ENCODE assay signal across 13 cellular contexts in the genomic region with DNA sequence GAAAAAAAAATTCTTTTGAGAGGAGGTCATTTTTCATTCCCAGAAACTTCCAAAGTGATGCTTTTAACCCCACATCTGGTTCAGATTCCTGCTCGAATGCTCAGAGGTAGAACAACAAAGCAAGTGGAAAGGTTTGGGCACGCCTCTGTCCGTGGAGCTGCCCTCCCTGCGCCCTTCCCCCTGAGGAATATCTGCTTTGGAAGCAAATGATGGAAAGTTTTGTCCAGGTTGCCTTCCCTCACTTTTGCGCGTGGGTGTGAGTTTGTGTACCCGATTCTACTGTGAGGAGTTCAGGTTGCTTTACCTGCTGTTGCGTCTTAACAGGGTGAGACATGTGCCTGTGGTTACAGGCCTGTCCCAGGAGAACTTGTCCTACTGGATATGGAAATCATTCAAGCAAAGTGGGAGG.
DNase-seq lines count a peak whose midpoint lies in the region; ATAC-seq and TF ChIP-seq lines count a peak whose summit lies in the region.
"Had no signal": no experiment of that assay in that cellular context is flagged by ENCODE, and none has a peak within 500 bp of the region (broad histone marks: within the 10 kb centered on the region; RNA-seq: fewer than 3 reads in every experiment).

No MANE protein-coding gene starts in this region.

- no peaks in the 10 kb centered on the region for H3K9me3 ChIP-seq in endodermal cell (ENCODE audit: control insufficient read depth, low read length)
- H3K9me3 ChIP-seq: lower lobe of right lung had no signal

- WGBS in endodermal cell (ENCODE audit: insufficient coverage in 1 of 2, insufficient read length in 1 of 2), 2 experiments, result 86 to 92% methylated on average over 5 to 8 of the region's 8 CpGs

- no peak for TF ChIP-seq CTCF in Calu3 (IDR thresholded peaks at IDR 0.05; ENCODE audit: unreplicated experiment)
- no peak for TF ChIP-seq CTCF in endodermal cell (conservative IDR thresholded peaks at IDR 0.05)
- no peak for TF ChIP-seq CTCF in nephron progenitor cell (IDR thresholded peaks at IDR 0.05)

- intact Hi-C loops in Calu3 (cut with micrococcal nuclease; ENCODE audit: unreplicated experiment), result no loop called here

- H3K27ac Mint-ChIP-seq in Calu3 (ENCODE audit: unreplicated experiment) (peak overlapping the region; percentile 97), endodermal cell (peak overlapping the region; percentile 59), nephron progenitor cell (peak overlapping the region; percentile 62)
- H3K27ac Mint-ChIP-seq: activated naive CD8-positive, alpha-beta T cell had no signal

- no peak overlapping the region for H3K4me3 ChIP-seq in endodermal cell (ENCODE audit: low read length)
- H3K4me3 ChIP-seq: lower lobe of right lung had no signal

- no peak for ATAC-seq in HG03025 (IDR thresholded peaks at IDR 0.05; ENCODE audit: low FRiP score, unreplicated experiment)
- ATAC-seq: lower lobe of right lung had no signal

- no peaks in the 10 kb centered on the region for H3K27me3 Mint-ChIP-seq in Calu3 (ENCODE audit: unreplicated experiment)
- no peaks in the 10 kb centered on the region for H3K27me3 Mint-ChIP-seq in endodermal cell (ENCODE audit: insufficient read depth)
- no peaks in the 10 kb centered on the region for H3K27me3 Mint-ChIP-seq in nephron progenitor cell (ENCODE audit: low read depth, poor library complexity)
- H3K27me3 Mint-ChIP-seq: activated naive CD8-positive, alpha-beta T cell had no signal

- no peak overlapping the region for H3K9ac ChIP-seq in endodermal cell (ENCODE audit: extremely low read depth, low read length, poor library complexity, severe bottlenecking)

- no peaks in the 10 kb centered on the region for H3K36me3 ChIP-seq in endodermal cell (ENCODE audit: control insufficient read depth, insufficient read depth, low read length)
- H3K36me3 ChIP-seq: lower lobe of right lung had no signal

- H3K4me1 Mint-ChIP-seq in Calu3 (ENCODE audit: low read depth, unreplicated experiment) (peaks cover 28% of the 10 kb centered on the region), endodermal cell (peaks cover 43% of the 10 kb centered on the region), nephron progenitor cell (peaks cover 27% of the 10 kb centered on the region)

- H3K4me3 Mint-ChIP-seq in Calu3 (ENCODE audit: low read depth, unreplicated experiment) (peak overlapping the region; percentile 44), endodermal cell (no peak overlapping the region), nephron progenitor cell (no peak overlapping the region)
- H3K4me3 Mint-ChIP-seq: activated naive CD8-positive, alpha-beta T cell had no signal

- peaks cover 32% of the 10 kb centered on the region for H3K4me1 ChIP-seq in endodermal cell (ENCODE audit: control insufficient read depth, insufficient read depth, low read length)
- H3K4me1 ChIP-seq: lower lobe of right lung had no signal

- no peaks in the 10 kb centered on the region for H3K9me3 Mint-ChIP-seq in Calu3 (ENCODE audit: low read depth, unreplicated experiment)
- no peaks in the 10 kb centered on the region for H3K9me3 Mint-ChIP-seq in endodermal cell
- H3K9me3 Mint-ChIP-seq in nephron progenitor cell, result no peaks in the 10 kb centered on the region

- H3K36me3 Mint-ChIP-seq in Calu3 (ENCODE audit: insufficient read depth, unreplicated experiment), result peaks cover 23% of the 10 kb centered on the region
- no peaks in the 10 kb centered on the region for H3K36me3 Mint-ChIP-seq in endodermal cell (ENCODE audit: low read depth)
- no peaks in the 10 kb centered on the region for H3K36me3 Mint-ChIP-seq in nephron progenitor cell (ENCODE audit: low read depth)
- H3K36me3 Mint-ChIP-seq: activated naive CD8-positive, alpha-beta T cell had no signal

- H3K27ac ChIP-seq in endodermal cell (ENCODE audit: low read depth, low read length), result no peak overlapping the region
- H3K27ac ChIP-seq: lower lobe of right lung had no signal

- peak; percentile 21 for DNase-seq in Calu3
- peak; percentile 88 to 90 for DNase-seq in NCI-H526 (lab: John Stamatoyannopoulos, UW)
- DNase-seq in endodermal cell, result peak; percentile 58
- DNase-seq in nephron progenitor cell, result no peak
- DNase-seq in mucosa of gallbladder (ENCODE audit: low spot score), result no peak
- no peak for DNase-seq in CD1c-positive myeloid dendritic cell (ENCODE audit: extremely low spot score)
- DNase-seq in HuH-7.5 (ENCODE audit: low spot score), result no peak
- DNase-seq: activated CD4-positive, CD25-positive, alpha-beta regulatory T cell treated with anti-CD3 and anti-CD28 coated beads, Interleukin-2, amount 50 U/mL, for 72 hours; activated CD8-positive, alpha-beta memory T cell treated with anti-CD3 and anti-CD28 coated beads, Interleukin-2, amount 50 U/mL, for 4 hours; lower lobe of right lung; occipital lobe had no signal

- no TSS peak for BruUV-seq in Calu3 (replicated peaks; lab: Mats Ljungman, UMichigan)

- CTCF ChIA-PET in Calu3 (lab: Charles Lee), result interaction anchor here (0.6 kb wide), 1 partner anchor 75 kb away, joined by 3 read pairs; no protein-coding TSS in a partner anchor

- no peaks in the 10 kb centered on the region for H3K27me3 ChIP-seq in endodermal cell (ENCODE audit: control insufficient read depth, insufficient read depth, low read length, poor library complexity, severe bottlenecking)

Comparison
In these comparisons a context has a peak if more than half of its experiments do, and no peak if none do; other contexts are left out.
1. DNase-seq: peak in Calu3 (single experiment), NCI-H526 (2 of 2) and endodermal cell (single experiment); none in nephron progenitor cell (single experiment), mucosa of gallbladder (single experiment), CD1c-positive myeloid dendritic cell (single experiment) and HuH-7.5 (single experiment).
2. Peak in every context shown above with its lines, with median percentiles within 50 percentile points of each other: H3K27ac Mint-ChIP-seq.